8 cellular contexts compared by ENCODE assay signal in genomic region chr1:172818841-172819527, GRCh38.
A peak's percentile ranks its signal among the peaks of the same experiment; 100 is the strongest.
DNase-seq lines count a peak whose midpoint lies in the region; ATAC-seq and TF ChIP-seq lines count a peak whose summit lies in the region.

No MANE protein-coding gene starts in this region.

- H4K20me1 ChIP-seq in PC-9 (ENCODE audit: insufficient read depth), result no peaks in the 10 kb centered on the region

- no peak overlapping the region for H2AFZ ChIP-seq in PC-9

- no peaks in the 10 kb centered on the region for H3K9me2 ChIP-seq in PC-9 (ENCODE audit: insufficient read depth)

- CTCF ChIA-PET in PC-9 (lab: Charles Lee), result no interaction called here

- H3K36me3 ChIP-seq in ascending aorta (no peaks in the 10 kb centered on the region), PC-9 (ENCODE audit: low read depth) (no peaks in the 10 kb centered on the region), brain microvascular endothelial cell (replicated peaks) (no peaks in the 10 kb centered on the region)

- H3K4me2 ChIP-seq in PC-9, result no peak overlapping the region

- no peaks in the 10 kb centered on the region for H3K79me2 ChIP-seq in PC-9 (ENCODE audit: low read depth)

- in situ Hi-C loops in brain microvascular endothelial cell (cut with HindIII; ENCODE audit: low pct_ligation_motif_present, low sequenced_read_pairs), result no loop called here

- POLR2A ChIA-PET in PC-9 (lab: Charles Lee; ENCODE audit: unreplicated experiment), result interaction anchor here (0.7 kb wide), 1 partner anchor 175 kb away, joined by 3 read pairs; no protein-coding TSS in a partner anchor

- BruUV-seq in PC-9 (replicated peaks; lab: Mats Ljungman, UMichigan), result no TSS peak

- ATAC-seq in GM19372 (IDR thresholded peaks at IDR 0.05; ENCODE audit: low read depth, unreplicated experiment) (peak; percentile 84), HG03432 (IDR thresholded peaks at IDR 0.05; ENCODE audit: unreplicated experiment) (peak; percentile 96)

- DNase-seq in Ammon's horn (ENCODE audit: low spot score) (peak; percentile 11), putamen (ENCODE audit: low spot score) (peak; percentile 47), ascending aorta (ENCODE audit: low spot score in 2 of 2) (no peak), PC-9 (no peak), brain microvascular endothelial cell (no peak)
- DNase-seq in activated CD8-positive, alpha-beta memory T cell treated with anti-CD3 and anti-CD28 coated beads, Interleukin-2, amount 50 U/mL, for 24 hours (ENCODE audit: extremely low read depth), result peak; percentile 25

- no peaks in the 10 kb centered on the region for H3K27me3 ChIP-seq in ascending aorta
- H3K27me3 ChIP-seq in PC-9 (ENCODE audit: insufficient read depth, low read depth), result no peaks in the 10 kb centered on the region
- H3K27me3 ChIP-seq in brain microvascular endothelial cell (replicated peaks), result no peaks in the 10 kb centered on the region

- H3K4me1 ChIP-seq in ascending aorta, result no peaks in the 10 kb centered on the region
- no peaks in the 10 kb centered on the region for H3K4me1 ChIP-seq in PC-9 (replicated peaks; ENCODE audit: insufficient read depth)

- H3K27ac ChIP-seq in ascending aorta (no peak overlapping the region), PC-9 (no peak overlapping the region), brain microvascular endothelial cell (no peak overlapping the region)

- H3K4me3 ChIP-seq in ascending aorta, result no peak overlapping the region
- H3K4me3 ChIP-seq in PC-9, result no peak overlapping the region
- no peak overlapping the region for H3K4me3 ChIP-seq in brain microvascular endothelial cell (ENCODE audit: low read depth, low read length)

- intact Hi-C loops in ascending aorta (cut with DNase I) (no loop called here), PC-9 (cut with micrococcal nuclease; ENCODE audit: unreplicated experiment) (no loop called here)

- no peaks in the 10 kb centered on the region for H3F3A ChIP-seq in PC-9 (ENCODE audit: insufficient read depth, low read depth)

- TF ChIP-seq CTCF in ascending aorta (IDR thresholded peaks at IDR 0.05), result no peak
- TF ChIP-seq CTCF in PC-9 (conservative IDR thresholded peaks at IDR 0.05), result no peak
- TF ChIP-seq CTCF in brain microvascular endothelial cell (IDR thresholded peaks at IDR 0.05; ENCODE audit: low read depth, low read length, missing control alignments), result no peak

- H3K9me3 ChIP-seq in ascending aorta, result no peaks in the 10 kb centered on the region
- H3K9me3 ChIP-seq in PC-9 (ENCODE audit: insufficient read depth, low read depth), result peaks cover 9% of the 10 kb centered on the region

Comparison
In these comparisons a context has a peak if more than half of its experiments do, and no peak if none do; other contexts are left out.
1. DNase-seq: peak in Ammon's horn (single experiment), activated CD8-positive, alpha-beta memory T cell treated with anti-CD3 and anti-CD28 coated beads, Interleukin-2, amount 50 U/mL, for 24 hours (single experiment) and putamen (single experiment); none in ascending aorta (0 of 2), PC-9 (0 of 2) and brain microvascular endothelial cell (single experiment).